ENCODE assay signal across 29 cellular contexts in the genomic region with DNA sequence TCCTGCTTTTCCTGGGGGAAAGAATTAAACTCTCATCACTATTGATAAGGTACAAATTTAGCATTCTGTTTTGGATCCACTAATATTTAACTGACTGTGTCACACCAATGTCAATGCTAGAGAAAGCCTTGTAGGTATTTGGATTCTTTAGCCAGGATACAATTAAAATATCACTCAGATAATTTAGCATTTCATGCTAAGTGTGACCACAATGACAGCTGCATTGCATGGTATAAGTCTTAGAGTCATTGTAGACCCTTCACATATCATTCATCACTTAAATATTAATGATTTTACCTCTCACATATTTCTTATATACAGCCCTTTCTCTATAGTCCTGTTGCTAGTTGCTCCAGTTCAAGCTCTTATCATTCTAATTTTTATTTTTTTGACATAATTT.
"Had no signal": no experiment of that assay in that cellular context is flagged by ENCODE, and none has a peak within 500 bp of the region (broad histone marks: within the 10 kb centered on the region; RNA-seq: fewer than 3 reads in every experiment).

No MANE protein-coding gene starts in this region.

- H3K4me3 Mint-ChIP-seq: natural killer cell; nephron; neural progenitor cell; stimulated activated effector memory CD8-positive, alpha-beta T cell treated with anti-CD3 and anti-CD28 coated beads, Interleukin-12 subunit alpha, Interleukin-12 subunit beta, amount 100 ng/mL, for 72 hours; stimulated activated naive B cell treated with anti-CD40 and anti-IgM and Interleukin-4, amounts not matched to agents 10 μg/mL and 1 μg/mL and 100 μg/mL, for 72 hours; stimulated activated naive CD8-positive, alpha-beta T cell treated with anti-CD3 and anti-CD28 coated beads, Interleukin-15, Interleukin-2, amounts not matched to agents 100 ng/mL and 50 ng/mL, for 24 hours had no signal

- H3K9me3 ChIP-seq: ovary, psoas muscle, right lobe of liver, sigmoid colon, spleen, stomach, thoracic aorta, thyroid gland, tibial nerve, upper lobe of left lung, vagina had no signal

- H3K27me3 ChIP-seq: neural progenitor cell, ovary, right lobe of liver, sigmoid colon, spleen, stomach, thyroid gland, tibial nerve, upper lobe of left lung, vagina had no signal

- H3K27ac Mint-ChIP-seq: natural killer cell; nephron; neural progenitor cell; progenitor cell of endocrine pancreas; stimulated activated effector memory CD8-positive, alpha-beta T cell treated with anti-CD3 and anti-CD28 coated beads, Interleukin-12 subunit alpha, Interleukin-12 subunit beta, amount 100 ng/mL, for 72 hours; stimulated activated naive B cell treated with anti-CD40 and anti-IgM and Interleukin-4, amounts not matched to agents 10 μg/mL and 1 μg/mL and 100 μg/mL, for 72 hours; stimulated activated naive CD8-positive, alpha-beta T cell treated with anti-CD3 and anti-CD28 coated beads, Interleukin-15, Interleukin-2, amounts not matched to agents 100 ng/mL and 50 ng/mL, for 24 hours had no signal

- H3K4me1 ChIP-seq: neural progenitor cell, parathyroid adenoma, psoas muscle, right lobe of liver, sigmoid colon, stomach, thyroid gland, tibial nerve, upper lobe of left lung, vagina had no signal

- H3K27ac ChIP-seq: neural progenitor cell, ovary, parathyroid adenoma, psoas muscle, right lobe of liver, sigmoid colon, skin epidermis, spleen, stomach, thoracic aorta, thyroid gland, tibial nerve, upper lobe of left lung, vagina had no signal

- H3K36me3 Mint-ChIP-seq: natural killer cell; neural progenitor cell; stimulated activated effector memory CD8-positive, alpha-beta T cell treated with anti-CD3 and anti-CD28 coated beads, Interleukin-12 subunit alpha, Interleukin-12 subunit beta, amount 100 ng/mL, for 72 hours; stimulated activated naive B cell treated with anti-CD40 and anti-IgM and Interleukin-4, amounts not matched to agents 10 μg/mL and 1 μg/mL and 100 μg/mL, for 72 hours had no signal

- H3K9me3 Mint-ChIP-seq: natural killer cell; stimulated activated effector memory CD8-positive, alpha-beta T cell treated with anti-CD3 and anti-CD28 coated beads, Interleukin-12 subunit alpha, Interleukin-12 subunit beta, amount 100 ng/mL, for 72 hours; stimulated activated naive B cell treated with anti-CD40 and anti-IgM and Interleukin-4, amounts not matched to agents 10 μg/mL and 1 μg/mL and 100 μg/mL, for 72 hours; stimulated activated naive CD8-positive, alpha-beta T cell treated with anti-CD3 and anti-CD28 coated beads, Interleukin-15, Interleukin-2, amounts not matched to agents 100 ng/mL and 50 ng/mL, for 24 hours had no signal

- H3K4me1 Mint-ChIP-seq: nephron, neural progenitor cell had no signal

- H3K4me3 ChIP-seq: neural progenitor cell, ovary, psoas muscle, right lobe of liver, sigmoid colon, skin epidermis, smooth muscle cell, spleen, stomach, thoracic aorta, thyroid gland, tibial nerve, upper lobe of left lung, vagina had no signal

- H3K4me2 ChIP-seq: neural progenitor cell, smooth muscle cell had no signal

- H3K79me2 ChIP-seq: parathyroid adenoma had no signal

- ATAC-seq: natural killer cell; psoas muscle; right cardiac atrium; right lobe of liver; stimulated activated effector memory CD8-positive, alpha-beta T cell treated with anti-CD3 and anti-CD28 coated beads, Interleukin-12 subunit alpha, Interleukin-12 subunit beta, amount 100 ng/mL, for 72 hours; stimulated activated naive B cell treated with anti-CD40 and anti-IgM and Interleukin-4, amounts not matched to agents 10 μg/mL and 1 μg/mL and 100 μg/mL, for 72 hours had no signal

- H3K9ac ChIP-seq: neural progenitor cell, parathyroid adenoma had no signal

- H2AFZ ChIP-seq: neural progenitor cell, parathyroid adenoma had no signal

- DNase-seq: natural killer cell; occipital lobe; ovary; posterior cingulate gyrus; psoas muscle; right cardiac atrium; right lobe of liver; sigmoid colon; spleen; stimulated activated CD4-positive, alpha-beta T cell treated with anti-CD3 and anti-CD28 coated beads, Interleukin-12 subunit alpha, Interleukin-12 subunit beta, amount 100 ng/mL, for 4 hours; stimulated activated CD4-positive, alpha-beta T cell treated with anti-CD3 and anti-CD28 coated beads, Interleukin-1b, Interleukin-23, amount 100 ng/mL, for 48 hours; stimulated activated CD4-positive, alpha-beta T cell treated with anti-CD3 and anti-CD28 coated beads, Interleukin-4, amount 100 ng/mL, for 1 hour; stimulated activated naive B cell treated with anti-CD40 and anti-IgM and Interleukin-4, amounts not matched to agents 10 μg/mL and 1 μg/mL and 100 μg/mL, for 72 hours; stimulated activated naive CD4-positive, alpha-beta T cell treated with Interleukin-2 at 50 U/mL for 16 hours; stomach; thyroid gland; trophoblast cell; upper lobe of left lung had no signal

- H3K27me3 Mint-ChIP-seq: progenitor cell of endocrine pancreas; stimulated activated naive B cell treated with anti-CD40 and anti-IgM and Interleukin-4, amounts not matched to agents 10 μg/mL and 1 μg/mL and 100 μg/mL, for 72 hours; stimulated activated naive CD8-positive, alpha-beta T cell treated with anti-CD3 and anti-CD28 coated beads, Interleukin-15, Interleukin-2, amounts not matched to agents 100 ng/mL and 50 ng/mL, for 24 hours had no signal

- H3K36me3 ChIP-seq: neural progenitor cell, ovary, right lobe of liver, sigmoid colon, spleen, stomach, thoracic aorta, thyroid gland, tibial nerve, upper lobe of left lung, vagina had no signal
